ENCODE assay signal across 9 cellular contexts in genomic region chr3:190306513-190307163, GRCh38. TPM values are rescaled to one million over a fixed set of nuclear protein-coding genes. Genes with fewer than 3 reads are reported as not detected.
DNase-seq lines count a peak whose midpoint lies in the region; ATAC-seq and TF ChIP-seq lines count a peak whose summit lies in the region.
"Had no signal": no experiment of that assay in that cellular context is flagged by ENCODE, and none has a peak within 500 bp of the region (broad histone marks: within the 10 kb centered on the region; RNA-seq: fewer than 3 reads in every experiment).

No MANE protein-coding gene starts in this region.

- no peak overlapping the region for H2AK5ac ChIP-seq in mesenchymal stem cell (ENCODE audit: low read length, severe bottlenecking)

- peak overlapping the region in 1 of 2 experiments; percentile 38 for H3K18ac ChIP-seq in mesenchymal stem cell (ENCODE audit: low read depth in 1 of 2, low read length in 2 of 2)

- H3K9ac ChIP-seq in HUES48 (ENCODE audit: low read depth, low read length) (no peak overlapping the region), mesenchymal stem cell (ENCODE audit: low read length) (no peak overlapping the region)

- DNase-seq in activated naive CD8-positive, alpha-beta T cell treated with anti-CD3 and anti-CD28 coated beads for 36 hours = peak; percentile 17
- DNase-seq in mesenchymal stem cell (peak; percentile 52), foreskin melanocyte (no peak), NCI-H2107 treated with DMSO at 0.1 percent for 48 hours (lab: John Stamatoyannopoulos, UW; ENCODE audit: unreplicated experiment) (no peak), iPS-NIHi7 (ENCODE audit: extremely low spot score) (no peak)
- DNase-seq: NCI-H526 had no signal

- H3K4me1 Mint-ChIP-seq in activated naive CD8-positive, alpha-beta T cell treated with anti-CD3 and anti-CD28 coated beads for 36 hours = peaks cover 29% of the 10 kb centered on the region

- no peak overlapping the region for H2BK120ac ChIP-seq in mesenchymal stem cell (ENCODE audit: low read depth, low read length)

- H2BK12ac ChIP-seq in mesenchymal stem cell (ENCODE audit: low read length in 2 of 2) = no peak overlapping the region

- peaks cover 20% of the 10 kb centered on the region for H3K27me3 Mint-ChIP-seq in activated naive CD8-positive, alpha-beta T cell treated with anti-CD3 and anti-CD28 coated beads for 36 hours

- no peak for ATAC-seq in GM18909 (IDR thresholded peaks at IDR 0.05; ENCODE audit: poor library complexity, unreplicated experiment)

- H3K27me3 ChIP-seq in HUES48 (ENCODE audit: control insufficient read depth, insufficient read depth, low read length) (no peaks in the 10 kb centered on the region), mesenchymal stem cell (ENCODE audit: control insufficient read depth in 1 of 2, insufficient read depth in 1 of 2, low read length in 2 of 2) (no peaks in the 10 kb centered on the region)

- no peak overlapping the region for H2BK15ac ChIP-seq in mesenchymal stem cell (ENCODE audit: low read depth, poor library complexity, severe bottlenecking)

- H3K4me2 ChIP-seq in mesenchymal stem cell (ENCODE audit: low read length, poor library complexity, severe bottlenecking) = no peak overlapping the region

- peaks cover 2% of the 10 kb centered on the region for H3K9me3 Mint-ChIP-seq in activated naive CD8-positive, alpha-beta T cell treated with anti-CD3 and anti-CD28 coated beads for 36 hours

- H3K4ac ChIP-seq in mesenchymal stem cell (ENCODE audit: low read depth in 1 of 2, low read length in 2 of 2) = no peak overlapping the region

- H3K36me3 ChIP-seq in HUES48 (ENCODE audit: control insufficient read depth, insufficient read depth, low read length) (no peaks in the 10 kb centered on the region), mesenchymal stem cell (ENCODE audit: control insufficient read depth in 1 of 2, insufficient read depth in 2 of 2, low read depth in 1 of 2, low read length in 2 of 2) (peaks cover 0 to 3% of the 10 kb centered on the region in 2 experiments)

- peak overlapping the region; percentile 20; the same call in 1 of the 2 replicates for H3K27ac ChIP-seq in C4-2B
- H3K27ac ChIP-seq in HUES48 (ENCODE audit: low read depth, low read length) = peak overlapping the region; percentile 51
- H3K27ac ChIP-seq in mesenchymal stem cell (ENCODE audit: low read length, poor library complexity, severe bottlenecking) = no peak overlapping the region

- H3K4me3 Mint-ChIP-seq in activated naive CD8-positive, alpha-beta T cell treated with anti-CD3 and anti-CD28 coated beads for 36 hours = no peak overlapping the region

- H2AFZ ChIP-seq in mesenchymal stem cell (ENCODE audit: low read depth, low read length) = peak overlapping the region; percentile 53

- 88% methylated on average over 4 of the region's 4 CpGs for WGBS in mesenchymal stem cell

- no peak overlapping the region for H3K14ac ChIP-seq in mesenchymal stem cell (ENCODE audit: low read length in 2 of 2)

- H3K9me3 ChIP-seq in HUES48 (ENCODE audit: control insufficient read depth, insufficient read depth, low read length) = no peaks in the 10 kb centered on the region
- H3K9me3 ChIP-seq in mesenchymal stem cell (ENCODE audit: control insufficient read depth, low read length) = no peaks in the 10 kb centered on the region

- no peak overlapping the region for H4K8ac ChIP-seq in mesenchymal stem cell (ENCODE audit: low read length)

- peaks cover 4% of the 10 kb centered on the region for H3K79me1 ChIP-seq in mesenchymal stem cell (replicated peaks; ENCODE audit: low read length, poor library complexity, severe bottlenecking)

- no peak overlapping the region for H4K91ac ChIP-seq in mesenchymal stem cell (ENCODE audit: low read length)

- H2BK5ac ChIP-seq in mesenchymal stem cell (ENCODE audit: low read depth, low read length, poor library complexity, severe bottlenecking) = no peak overlapping the region

- H3K4me1 ChIP-seq in HUES48 (ENCODE audit: control insufficient read depth, insufficient read depth, low read length) = no peaks in the 10 kb centered on the region
- peaks cover 3% of the 10 kb centered on the region for H3K4me1 ChIP-seq in mesenchymal stem cell (ENCODE audit: control insufficient read depth, insufficient read depth, low read depth, low read length)

- no peak overlapping the region for H3K23ac ChIP-seq in mesenchymal stem cell (ENCODE audit: low read length in 2 of 2)

- H3K27ac Mint-ChIP-seq in activated naive CD8-positive, alpha-beta T cell treated with anti-CD3 and anti-CD28 coated beads for 36 hours = peak overlapping the region; percentile 78

- H3K4me3 ChIP-seq in HUES48 (ENCODE audit: low read depth, low read length) (no peak overlapping the region), mesenchymal stem cell (ENCODE audit: insufficient read depth in 1 of 2, low read depth in 1 of 2, low read length in 2 of 2) (no peak overlapping the region)

- H3K36me3 Mint-ChIP-seq in activated naive CD8-positive, alpha-beta T cell treated with anti-CD3 and anti-CD28 coated beads for 36 hours = peaks cover 3% of the 10 kb centered on the region

- TF ChIP-seq CTCF in C4-2B (conservative IDR thresholded peaks at IDR 0.05) = no peak

RNA-seq across cellular contexts. Expression of gene CLDN1, which starts 15.6 kb away (rescaled TPM):
- total RNA-seq in activated naive CD8-positive, alpha-beta T cell treated with anti-CD3 and anti-CD28 coated beads for 36 hours = under 1 TPM; 0.08 to 0.10 TPM
- 13.4 TPM for polyA plus RNA-seq in mesenchymal stem cell (2013, experiment 1 of 2)
- 14.1 TPM for polyA plus RNA-seq in mesenchymal stem cell (2013, experiment 2 of 2)

Comparison
In these comparisons a context has a peak if more than half of its experiments do, and no peak if none do; other contexts are left out.
1. DNase-seq: peak in activated naive CD8-positive, alpha-beta T cell treated with anti-CD3 and anti-CD28 coated beads for 36 hours (single experiment) and mesenchymal stem cell (single experiment); none in foreskin melanocyte (single experiment), NCI-H2107 treated with DMSO at 0.1 percent for 48 hours (single experiment) and iPS-NIHi7 (single experiment).